In genomic region chr19:5314907-5315298, GRCh38 we compare ENCODE assay signal across 1 cellular context.
TF ChIP-seq lines count a peak whose summit lies in the region.

No MANE protein-coding gene starts in this region.

TF ChIP-seq in HEK293, 187 proteins besides CTCF, POLR2A, EP300 and RAD21 (continued from another document):
- no peak for TF ChIP-seq ZBTB48 (tag by site-specific recombination; IDR thresholded peaks at IDR 0.05)
- no peak for TF ChIP-seq ZFP41 (tag by site-specific recombination; IDR thresholded peaks at IDR 0.05; ENCODE audit: borderline replicate concordance)
- no peak for TF ChIP-seq ZNF639 (tag by site-specific recombination; IDR thresholded peaks at IDR 0.05)
- no peak for TF ChIP-seq OSR2 (tag by site-specific recombination; IDR thresholded peaks at IDR 0.05)
- TF ChIP-seq PRDM4 (tag by site-specific recombination; IDR thresholded peaks at IDR 0.05) = no peak
- TF ChIP-seq ZBTB1 (tag by site-specific recombination; IDR thresholded peaks at IDR 0.05) = no peak
- TF ChIP-seq ZNF571 (tag by site-specific recombination; IDR thresholded peaks at IDR 0.05) = no peak
- TF ChIP-seq KLF8 (tag by site-specific recombination; IDR thresholded peaks at IDR 0.05) = peak; percentile 29; the same call in 1 of the 2 replicates
- TF ChIP-seq ELK4 (IDR thresholded peaks at IDR 0.05; ENCODE audit: borderline replicate concordance, low read depth, low read length) = no peak
- no peak for TF ChIP-seq ZNF704 (tag by site-specific recombination; IDR thresholded peaks at IDR 0.05)
- TF ChIP-seq ZNF280D (tag by site-specific recombination; IDR thresholded peaks at IDR 0.05) = 0 out of 2 replicates have a peak, but pooled peaks have one; percentile 48
- no peak for TF ChIP-seq ZNF791 (tag by site-specific recombination; IDR thresholded peaks at IDR 0.05)
- no peak for TF ChIP-seq MEIS1 (CRISPR knock-in tag; IDR thresholded peaks at IDR 0.05; ENCODE audit: borderline replicate concordance)
- no peak for TF ChIP-seq WT1 (tag by site-specific recombination; IDR thresholded peaks at IDR 0.05)
- no peak for TF ChIP-seq ZNF2 (tag by site-specific recombination; IDR thresholded peaks at IDR 0.05)
